ENCODE assay signal across 1 cellular context in genomic region chr2:160252278-160252887, GRCh38.
TF ChIP-seq lines count a peak whose summit lies in the region.

No MANE protein-coding gene starts in this region.

TF ChIP-seq in GM12878, 131 proteins besides CTCF, POLR2A, EP300 and RAD21 (continued from another document):
- TF ChIP-seq, protein P1, sequence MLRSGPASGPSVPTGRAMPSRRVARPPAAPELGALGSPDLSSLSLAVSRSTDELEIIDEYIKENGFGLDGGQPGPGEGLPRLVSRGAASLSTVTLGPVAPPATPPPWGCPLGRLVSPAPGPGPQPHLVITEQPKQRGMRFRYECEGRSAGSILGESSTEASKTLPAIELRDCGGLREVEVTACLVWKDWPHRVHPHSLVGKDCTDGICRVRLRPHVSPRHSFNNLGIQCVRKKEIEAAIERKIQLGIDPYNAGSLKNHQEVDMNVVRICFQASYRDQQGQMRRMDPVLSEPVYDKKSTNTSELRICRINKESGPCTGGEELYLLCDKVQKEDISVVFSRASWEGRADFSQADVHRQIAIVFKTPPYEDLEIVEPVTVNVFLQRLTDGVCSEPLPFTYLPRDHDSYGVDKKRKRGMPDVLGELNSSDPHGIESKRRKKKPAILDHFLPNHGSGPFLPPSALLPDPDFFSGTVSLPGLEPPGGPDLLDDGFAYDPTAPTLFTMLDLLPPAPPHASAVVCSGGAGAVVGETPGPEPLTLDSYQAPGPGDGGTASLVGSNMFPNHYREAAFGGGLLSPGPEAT (IDR thresholded peaks at IDR 0.05; ENCODE audit: low read depth) = no peak
